In genomic region chr22:39040155-39040537, GRCh38 we compare ENCODE assay signal across 6 cellular contexts. TPM values are rescaled to one million over a fixed set of nuclear protein-coding genes. Genes with fewer than 3 reads are reported as not detected.
A peak's percentile ranks its signal among the peaks of the same experiment; 100 is the strongest.
DNase-seq lines count a peak whose midpoint lies in the region; ATAC-seq and TF ChIP-seq lines count a peak whose summit lies in the region.
"Not testable (repeated sequence)": the region's sequence is repeated elsewhere in the genome, so short reads cannot be mapped to it uniquely, and the experiment has no call there.

No MANE protein-coding gene starts in this region.

- ATAC-seq in activated naive CD8-positive, alpha-beta T cell treated with anti-CD3 and anti-CD28 coated beads, Interleukin-2, amount 10 ng/mL, durations not matched to agents 7 days and 5 days (ENCODE audit: low read depth), result not testable (repeated sequence)

- H3K27ac ChIP-seq in PC-9, result not testable (repeated sequence)
- H3K27ac ChIP-seq in thyroid gland, result peak overlapping the region; percentile 93 to 94 (median 94)

- intact Hi-C loops in PC-9 (cut with micrococcal nuclease; ENCODE audit: unreplicated experiment); thyroid gland (cut with DNase I): not testable (repeated sequence)

- POLR2A ChIA-PET in PC-9 (lab: Charles Lee; ENCODE audit: unreplicated experiment), result not testable (repeated sequence)
- POLR2A ChIA-PET in activated naive CD8-positive, alpha-beta T cell treated with anti-CD3 and anti-CD28 coated beads, Interleukin-2, amount 10 ng/mL, durations not matched to agents 7 days and 5 days (lab: Charles Lee), result interaction anchor here (0.8 to 1.0 kb wide), 2 partner anchors 12 to 18 kb away, joined by 3 read pairs; no protein-coding TSS in a partner anchor

- H3K9me2 ChIP-seq in PC-9 (ENCODE audit: insufficient read depth), result not testable (repeated sequence)

- peaks cover 34% of the 10 kb centered on the region for H3K4me1 Mint-ChIP-seq in activated naive CD8-positive, alpha-beta T cell treated with anti-CD3 and anti-CD28 coated beads, Interleukin-2, amount 10 ng/mL, durations not matched to agents 7 days and 5 days
- not testable (repeated sequence) for H3K4me1 Mint-ChIP-seq in glutamatergic neuron (ENCODE audit: low read depth, unreplicated experiment)
- peaks cover 73% of the 10 kb centered on the region for H3K4me1 Mint-ChIP-seq in nephron progenitor cell

- not testable (repeated sequence) for H3K27me3 ChIP-seq in PC-9 (ENCODE audit: insufficient read depth, low read depth); thyroid gland

- H3K4me2 ChIP-seq in PC-9, result peak overlapping the region; percentile 96

- not testable (repeated sequence) for H4K20me1 ChIP-seq in PC-9 (ENCODE audit: insufficient read depth)

- peak overlapping the region; percentile 71 for H3K4me3 ChIP-seq in GM12864 (ENCODE audit: low read depth, low read length)
- peak overlapping the region; percentile 62; the same call in 1 of the 2 replicates for H3K4me3 ChIP-seq in PC-9
- peak overlapping the region in 1 of 3 donors; percentile 47 for H3K4me3 ChIP-seq in thyroid gland (replicated peaks in 1 of 3)

- not testable (repeated sequence) for H2AFZ ChIP-seq in PC-9

- peaks cover 25% of the 10 kb centered on the region for H3F3A ChIP-seq in PC-9 (ENCODE audit: insufficient read depth, low read depth)

- peaks cover 11% of the 10 kb centered on the region for H3K36me3 Mint-ChIP-seq in activated naive CD8-positive, alpha-beta T cell treated with anti-CD3 and anti-CD28 coated beads, Interleukin-2, amount 10 ng/mL, durations not matched to agents 7 days and 5 days
- not testable (repeated sequence) for H3K36me3 Mint-ChIP-seq in glutamatergic neuron (ENCODE audit: unreplicated experiment)
- H3K36me3 Mint-ChIP-seq in nephron progenitor cell (ENCODE audit: low read depth), result peaks cover 11% of the 10 kb centered on the region

- H3K9me3 Mint-ChIP-seq in activated naive CD8-positive, alpha-beta T cell treated with anti-CD3 and anti-CD28 coated beads, Interleukin-2, amount 10 ng/mL, durations not matched to agents 7 days and 5 days; glutamatergic neuron (ENCODE audit: unreplicated experiment); nephron progenitor cell: not testable (repeated sequence)

- H3K27me3 Mint-ChIP-seq in activated naive CD8-positive, alpha-beta T cell treated with anti-CD3 and anti-CD28 coated beads, Interleukin-2, amount 10 ng/mL, durations not matched to agents 7 days and 5 days; glutamatergic neuron (ENCODE audit: unreplicated experiment); nephron progenitor cell (ENCODE audit: low read depth, poor library complexity): not testable (repeated sequence)

- H3K79me2 ChIP-seq in PC-9 (ENCODE audit: low read depth), result peaks cover 28% of the 10 kb centered on the region

- not testable (repeated sequence) for DNase-seq in GM12864 (ENCODE audit: low read depth); PC-9; activated naive CD8-positive, alpha-beta T cell treated with anti-CD3 and anti-CD28 coated beads, Interleukin-2, amount 10 ng/mL, durations not matched to agents 7 days and 5 days; glutamatergic neuron; nephron progenitor cell
- DNase-seq in thyroid gland, result peak in 1 of 2 donors; percentile 2

- H3K27ac Mint-ChIP-seq in activated naive CD8-positive, alpha-beta T cell treated with anti-CD3 and anti-CD28 coated beads, Interleukin-2, amount 10 ng/mL, durations not matched to agents 7 days and 5 days, result peak overlapping the region; percentile 93
- H3K27ac Mint-ChIP-seq in glutamatergic neuron (ENCODE audit: unreplicated experiment) (peak overlapping the region; percentile 69), nephron progenitor cell (peak overlapping the region; percentile 51)

- not testable (repeated sequence) for TF ChIP-seq CTCF in GM12864 (IDR thresholded peaks at IDR 0.05; ENCODE audit: low read depth, low read length, missing control alignments); PC-9 (conservative IDR thresholded peaks at IDR 0.05); glutamatergic neuron (IDR thresholded peaks at IDR 0.05; ENCODE audit: partially characterized antibody, unreplicated experiment); nephron progenitor cell (IDR thresholded peaks at IDR 0.05); thyroid gland (IDR thresholded peaks at IDR 0.05)

- peak overlapping the region; percentile 97 for H3K4me3 Mint-ChIP-seq in activated naive CD8-positive, alpha-beta T cell treated with anti-CD3 and anti-CD28 coated beads, Interleukin-2, amount 10 ng/mL, durations not matched to agents 7 days and 5 days
- H3K4me3 Mint-ChIP-seq in glutamatergic neuron (ENCODE audit: unreplicated experiment) (peak overlapping the region; percentile 84), nephron progenitor cell (peak overlapping the region; percentile 80)

- peaks cover 27% of the 10 kb centered on the region for H3K4me1 ChIP-seq in PC-9 (replicated peaks; ENCODE audit: insufficient read depth)
- peaks cover 10% of the 10 kb centered on the region in 2 donors for H3K4me1 ChIP-seq in thyroid gland

- not testable (repeated sequence) for TF ChIP-seq POLR2A in thyroid gland (IDR thresholded peaks at IDR 0.05)

- BruUV-seq in PC-9 (replicated peaks; lab: Mats Ljungman, UMichigan), result not testable (repeated sequence)

- not testable (repeated sequence) for H3K36me3 ChIP-seq in PC-9 (ENCODE audit: low read depth); thyroid gland

- 16 to 31% methylated on average over 11 to 13 of the region's 14 CpGs for WGBS in thyroid gland, 2 donors

- CTCF ChIA-PET in PC-9 (lab: Charles Lee), result not testable (repeated sequence)

- not testable (repeated sequence) for H3K9me3 ChIP-seq in PC-9 (ENCODE audit: insufficient read depth, low read depth); thyroid gland

RNA-seq across cellular contexts. Expression of gene APOBEC3F, which starts 0.5 kb away (rescaled TPM):
- total RNA-seq in PC-9 (2021), result 28.3 and 29.6 TPM in 2 replicates
- total RNA-seq in activated naive CD8-positive, alpha-beta T cell treated with anti-CD3 and anti-CD28 coated beads, Interleukin-2, amount 10 ng/mL, durations not matched to agents 7 days and 5 days, result 10 to 100 TPM; 41.4 to 45.1 TPM
- total RNA-seq in glutamatergic neuron (ENCODE audit: unreplicated experiment), result 2.8 TPM
- 1 to 10 TPM; 2.5 to 6.0 (median 5.0) TPM for total RNA-seq in thyroid gland

RNA-seq across cellular contexts. Expression of gene APOBEC3D, which starts 19.2 kb away (rescaled TPM):
- total RNA-seq in PC-9 (2021) (23.7 and 33.6 TPM in 2 replicates), glutamatergic neuron (ENCODE audit: unreplicated experiment) (0.64 TPM), thyroid gland (1 to 10 TPM in 2 of 4 donors, under 1 TPM in 1, not detected in 1; 0.89 to 2.7 (median 1.1) TPM)
- 10 to 100 TPM; 46.8 to 47.4 TPM for total RNA-seq in activated naive CD8-positive, alpha-beta T cell treated with anti-CD3 and anti-CD28 coated beads, Interleukin-2, amount 10 ng/mL, durations not matched to agents 7 days and 5 days

RNA-seq across cellular contexts. Expression of gene APOBEC3C, which starts 26.1 kb away (rescaled TPM):
- total RNA-seq in PC-9 (2021), result 64.6 and 66.5 TPM in 2 replicates
- total RNA-seq in activated naive CD8-positive, alpha-beta T cell treated with anti-CD3 and anti-CD28 coated beads, Interleukin-2, amount 10 ng/mL, durations not matched to agents 7 days and 5 days, result 100 to 1,000 TPM; 120 to 124 TPM
- total RNA-seq in glutamatergic neuron (ENCODE audit: unreplicated experiment), result 0.71 TPM
- 10 to 100 TPM in 1 of 4 donors, 1 to 10 TPM in 3; 8.3 to 14.4 (median 9.0) TPM for total RNA-seq in thyroid gland

RNA-seq across cellular contexts. Expression of gene APOBEC3G, which starts 36.9 kb away (rescaled TPM):
- total RNA-seq in PC-9 (2021) (9.5 and 14.0 TPM in 2 replicates), glutamatergic neuron (ENCODE audit: unreplicated experiment) (1.0 TPM), thyroid gland (10 to 100 TPM in 2 of 4 donors, 1 to 10 TPM in 2; 7.2 to 17.7 (median 9.9) TPM)
- total RNA-seq in activated naive CD8-positive, alpha-beta T cell treated with anti-CD3 and anti-CD28 coated beads, Interleukin-2, amount 10 ng/mL, durations not matched to agents 7 days and 5 days, result 100 to 1,000 TPM; 116 to 118 TPM

RNA-seq across cellular contexts. Expression of gene APOBEC3H, which starts 56.9 kb away (rescaled TPM):
- total RNA-seq in PC-9 (2021) (1.5 and 2.5 TPM in 2 replicates), glutamatergic neuron (ENCODE audit: unreplicated experiment) (not detected), thyroid gland (under 1 TPM in 1 of 4 donors, not detected in 3; 0.67 TPM)
- total RNA-seq in activated naive CD8-positive, alpha-beta T cell treated with anti-CD3 and anti-CD28 coated beads, Interleukin-2, amount 10 ng/mL, durations not matched to agents 7 days and 5 days, result 10 to 100 TPM; 75.5 to 84.9 TPM
